In the genomic region with DNA sequence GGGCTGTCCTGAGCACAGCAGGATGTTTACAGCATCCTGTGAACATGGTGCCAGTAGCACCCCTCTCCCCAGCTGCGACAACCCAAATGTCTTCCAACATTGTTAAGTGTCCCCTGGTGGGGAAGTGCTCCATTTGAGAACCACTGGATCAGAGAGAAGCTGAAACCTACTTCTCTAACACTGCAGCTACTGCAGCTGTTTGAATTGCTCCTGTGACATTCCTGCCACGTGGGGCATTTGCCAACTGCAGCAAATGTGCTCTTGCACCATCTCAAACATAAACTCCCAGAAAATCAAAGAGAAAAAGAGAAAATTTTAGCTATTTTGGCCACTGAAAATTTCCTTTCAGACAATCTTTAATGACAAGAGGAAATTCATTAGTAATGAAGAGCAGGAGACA, we compare ENCODE assay signal across 18 cellular contexts. TPM values are rescaled to one million over a fixed set of nuclear protein-coding genes. Genes with fewer than 3 reads are reported as not detected.
DNase-seq lines count a peak whose midpoint lies in the region; ATAC-seq and TF ChIP-seq lines count a peak whose summit lies in the region.
"Had no signal": no experiment of that assay in that cellular context is flagged by ENCODE, and none has a peak within 500 bp of the region (broad histone marks: within the 10 kb centered on the region; RNA-seq: fewer than 3 reads in every experiment).

No MANE protein-coding gene starts in this region.

- no peak overlapping the region for H3K4me3 ChIP-seq in cardiac muscle cell
- no peak overlapping the region for H3K4me3 ChIP-seq in right atrium auricular region
- H3K4me3 ChIP-seq in body of pancreas: no peak overlapping the region
- no peak overlapping the region for H3K4me3 ChIP-seq in upper lobe of right lung
- H3K4me3 ChIP-seq: esophagus squamous epithelium, GM12878, transverse colon had no signal

- 55 to 63% methylated on average over 1 to 2 of the region's 2 CpGs for WGBS in body of pancreas, 2 donors

- peak in 1 of 2 donors; percentile 37 for DNase-seq in cardiac muscle cell (ENCODE audit: low read depth in 1 of 2, low spot score in 1 of 2)
- no peak for DNase-seq in right atrium auricular region (ENCODE audit: low spot score)
- peak in 1 of 4 donors; percentile 19 for DNase-seq in body of pancreas
- DNase-seq in left lobe of liver (ENCODE audit: low spot score): no peak
- DNase-seq in stimulated activated naive B cell treated with anti-CD40 and anti-IgM and Interleukin-4, amounts not matched to agents 10 μg/mL and 1 μg/mL and 100 μg/mL, for 72 hours: no peak
- DNase-seq in amygdala (lab: John Stamatoyannopoulos, UW): no peak
- no peak for DNase-seq in stimulated activated CD4-positive, alpha-beta T cell treated with anti-CD3 and anti-CD28 coated beads, Interleukin-2, amount 100 ng/mL, for 24 hours
- DNase-seq in upper lobe of right lung: no peak
- DNase-seq: activated effector memory CD4-positive, alpha-beta T cell treated with Interleukin-2 at 50 U/mL for 16 hours; central memory CD4-positive, alpha-beta T cell; DMS79; esophagus squamous epithelium; NCI-H1092; NCI-H2227 treated with DMSO at 0.1 percent for 48 hours; nephron progenitor cell; transverse colon had no signal

- H3K36me3 Mint-ChIP-seq in stimulated activated naive B cell treated with anti-CD40 and anti-IgM and Interleukin-4, amounts not matched to agents 10 μg/mL and 1 μg/mL and 100 μg/mL, for 72 hours: peaks cover 5% of the 10 kb centered on the region in 2 donors

- peak overlapping the region; percentile 43 for H3K27ac Mint-ChIP-seq in stimulated activated naive B cell treated with anti-CD40 and anti-IgM and Interleukin-4, amounts not matched to agents 10 μg/mL and 1 μg/mL and 100 μg/mL, for 72 hours
- H3K27ac Mint-ChIP-seq: nephron progenitor cell had no signal

- H3K4me1 Mint-ChIP-seq in stimulated activated naive B cell treated with anti-CD40 and anti-IgM and Interleukin-4, amounts not matched to agents 10 μg/mL and 1 μg/mL and 100 μg/mL, for 72 hours: peaks cover 11 to 17% of the 10 kb centered on the region in 2 donors

- ATAC-seq in body of pancreas (no peak), left lobe of liver (peak; percentile 51), upper lobe of right lung (no peak)
- no peak for ATAC-seq in stimulated activated naive B cell treated with anti-CD40 and anti-IgM and Interleukin-4, amounts not matched to agents 10 μg/mL and 1 μg/mL and 100 μg/mL, for 72 hours (replicated peaks)
- ATAC-seq: GM12878 had no signal

- TF ChIP-seq CTCF in cardiac muscle cell (IDR thresholded peaks at IDR 0.05; ENCODE audit: low read depth, low read length): peak; percentile 29
- no peak for TF ChIP-seq CTCF in right atrium auricular region (IDR thresholded peaks at IDR 0.05)
- TF ChIP-seq CTCF in body of pancreas (IDR thresholded peaks at IDR 0.05): peak in 4 of 7 experiments; percentile 9 to 32 (median 26)
- no peak for TF ChIP-seq CTCF in upper lobe of right lung (IDR thresholded peaks at IDR 0.05)

- H3K27me3 Mint-ChIP-seq in stimulated activated naive B cell treated with anti-CD40 and anti-IgM and Interleukin-4, amounts not matched to agents 10 μg/mL and 1 μg/mL and 100 μg/mL, for 72 hours: no peaks in the 10 kb centered on the region

- no peaks in the 10 kb centered on the region for H3K9me3 ChIP-seq in cardiac muscle cell (ENCODE audit: low read depth)
- no peaks in the 10 kb centered on the region for H3K9me3 ChIP-seq in right atrium auricular region
- no peaks in the 10 kb centered on the region for H3K9me3 ChIP-seq in body of pancreas
- no peaks in the 10 kb centered on the region for H3K9me3 ChIP-seq in upper lobe of right lung
- H3K9me3 ChIP-seq: esophagus squamous epithelium, transverse colon had no signal

- intact Hi-C loops in body of pancreas (cut with DNase I) (no loop called here), upper lobe of right lung (cut with DNase I) (no loop called here)

- H3K27ac ChIP-seq in cardiac muscle cell (no peak overlapping the region), right atrium auricular region (no peak overlapping the region), body of pancreas (no peak overlapping the region), upper lobe of right lung (no peak overlapping the region)
- H3K27ac ChIP-seq: esophagus squamous epithelium, transverse colon had no signal

- H3K27me3 ChIP-seq in cardiac muscle cell (no peaks in the 10 kb centered on the region), right atrium auricular region (no peaks in the 10 kb centered on the region), body of pancreas (no peaks in the 10 kb centered on the region), upper lobe of right lung (no peaks in the 10 kb centered on the region)
- H3K27me3 ChIP-seq: esophagus squamous epithelium, transverse colon had no signal

- no peak overlapping the region for H3K4me3 Mint-ChIP-seq in stimulated activated naive B cell treated with anti-CD40 and anti-IgM and Interleukin-4, amounts not matched to agents 10 μg/mL and 1 μg/mL and 100 μg/mL, for 72 hours
- H3K4me3 Mint-ChIP-seq: nephron progenitor cell had no signal

- H3K4me1 ChIP-seq in cardiac muscle cell (ENCODE audit: low read depth) (no peaks in the 10 kb centered on the region), right atrium auricular region (no peaks in the 10 kb centered on the region), body of pancreas (no peaks in the 10 kb centered on the region), upper lobe of right lung (no peaks in the 10 kb centered on the region)

- H3K9me3 Mint-ChIP-seq in stimulated activated naive B cell treated with anti-CD40 and anti-IgM and Interleukin-4, amounts not matched to agents 10 μg/mL and 1 μg/mL and 100 μg/mL, for 72 hours: no peaks in the 10 kb centered on the region
- H3K9me3 Mint-ChIP-seq: nephron progenitor cell had no signal

- TF ChIP-seq POLR2A in body of pancreas (IDR thresholded peaks at IDR 0.05): no peak

- H3K36me3 ChIP-seq in cardiac muscle cell: no peaks in the 10 kb centered on the region
- no peaks in the 10 kb centered on the region for H3K36me3 ChIP-seq in right atrium auricular region
- H3K36me3 ChIP-seq in body of pancreas (replicated peaks in 1 of 2; ENCODE audit: insufficient read depth in 1 of 2, low read depth in 2 of 2): no peaks in the 10 kb centered on the region
- H3K36me3 ChIP-seq in upper lobe of right lung: no peaks in the 10 kb centered on the region
- H3K36me3 ChIP-seq: esophagus squamous epithelium, transverse colon had no signal

RNA-seq across cellular contexts. Expression of a gene that starts 11.0 kb away (rescaled TPM):
- total RNA-seq in cardiac muscle cell (0.04 TPM in 1 of 2 replicates, not detected in the other), right atrium auricular region (under 1 TPM; 0.26 to 0.94 TPM), body of pancreas (under 1 TPM; under 0.01 to 0.26 TPM), left lobe of liver (0.35 TPM), upper lobe of right lung (0.98 TPM)
- 0.11 TPM in 1 of 2 replicates, not detected in the other for polyA plus RNA-seq in cardiac muscle cell
- total RNA-seq: T-helper 1 cell treated with Interleukin-12 subunit alpha and Interleukin-12 subunit beta and Interleukin-4 antibody, amounts not matched to agents 30 ng/mL and 1 ng/mL, for 36 hours had no signal

RNA-seq across cellular contexts. Expression of a gene that starts 32.2 kb away (rescaled TPM):
- total RNA-seq in cardiac muscle cell (not detected in 2 replicates), right atrium auricular region (not detected), body of pancreas (not detected), left lobe of liver (not detected), upper lobe of right lung (not detected)
- not detected in 2 replicates for polyA plus RNA-seq in cardiac muscle cell
- total RNA-seq: GM12878; T-helper 1 cell treated with Interleukin-12 subunit alpha and Interleukin-12 subunit beta and Interleukin-4 antibody, amounts not matched to agents 30 ng/mL and 1 ng/mL, for 36 hours; transverse colon had no signal
- polyA plus RNA-seq: GM12878 had no signal

Comparison
In these comparisons a context has a peak if more than half of its experiments do, and no peak if none do; other contexts are left out.
1. CTCF ChIP-seq: peak in cardiac muscle cell (single experiment) and body of pancreas (4 of 7); none in right atrium auricular region (0 of 2) and upper lobe of right lung (single experiment).